ENCODE assay signal across 7 cellular contexts in the genomic region with DNA sequence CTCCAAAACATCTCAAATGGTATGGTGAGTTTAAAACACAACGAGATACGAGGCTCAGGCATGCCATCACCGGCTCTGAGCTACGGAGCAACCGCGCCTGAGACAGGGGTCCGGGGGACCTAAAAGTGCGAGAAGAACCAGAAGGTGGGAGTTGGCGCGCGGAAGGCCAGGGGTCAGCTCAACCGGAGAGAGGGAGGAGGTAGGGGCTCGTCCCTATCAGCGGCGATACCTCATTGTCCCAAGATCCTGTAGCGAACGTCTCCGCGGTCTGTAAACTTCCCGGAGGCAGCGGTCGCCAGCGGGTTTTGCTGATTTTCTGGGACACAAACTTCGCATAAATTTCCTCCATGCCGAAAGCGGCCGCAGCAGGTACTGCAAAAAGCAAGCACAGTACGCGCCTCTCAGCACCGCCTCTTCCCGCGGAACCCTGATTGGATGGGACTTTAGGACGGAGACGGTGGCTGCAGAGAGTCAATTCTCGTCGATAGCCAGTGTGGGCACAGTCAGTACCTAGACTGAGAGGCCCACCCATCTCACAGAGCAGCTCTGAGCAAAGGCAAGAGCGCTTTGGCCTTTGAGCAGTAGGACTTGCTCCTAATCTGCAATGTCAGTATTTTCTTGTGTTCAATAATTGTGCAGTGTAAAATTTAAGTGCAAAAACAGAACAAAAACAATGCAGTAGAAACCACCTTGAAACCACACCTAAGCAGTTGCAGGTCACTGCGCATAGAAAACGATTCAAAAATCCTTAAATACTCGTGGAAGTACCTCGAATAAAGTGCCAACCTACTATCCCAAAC. TPM values are rescaled to one million over a fixed set of nuclear protein-coding genes. Genes with fewer than 3 reads are reported as not detected.
DNase-seq lines count a peak whose midpoint lies in the region; ATAC-seq, FAIRE-seq and TF ChIP-seq lines count a peak whose summit lies in the region.

TSS of gene NUP43 (minus strand) at position 383 of the 800 bp plus-strand sequence. CDS start at position 349, 34 bp downstream.

- peak; percentile 80 for TF ChIP-seq POLR2A in GM18505 (IDR thresholded peaks at IDR 0.05; ENCODE audit: borderline replicate concordance, extremely low read depth, insufficient read depth, insufficient read length)
- peak; percentile 67; the same call in 1 of the 2 replicates for TF ChIP-seq POLR2A in GM12878 (IDR thresholded peaks at IDR 0.05; ENCODE audit: low read depth, low read length)
- TF ChIP-seq POLR2A in gastrocnemius medialis (IDR thresholded peaks at IDR 0.05): peak in 1 of 2 donors; percentile 14

- RAD21 ChIA-PET in GM12878 (lab: Charles Lee; ENCODE audit: unreplicated experiment): interaction anchor here (1.2 kb wide), 1 partner anchor 76 kb away, joined by 4 read pairs; no protein-coding TSS in a partner anchor

- no peak for TF ChIP-seq EP300 in GM12878 (IDR thresholded peaks at IDR 0.05; ENCODE audit: borderline replicate concordance in 1 of 2, control insufficient read depth in 1 of 2, low read depth in 2 of 2, low read length in 2 of 2)

- TSS peak; percentile 83 for BruUV-seq in GM12878 (replicated peaks; lab: Mats Ljungman, UMichigan)

- peak in 2 of 3 experiments; percentile 49 to 54; a peak in 5 of 6 replicates for TF ChIP-seq CTCF in GM12878 (IDR thresholded peaks at IDR 0.05 in 2 of 3, conservative IDR thresholded peaks at IDR 0.05 in 1 of 3; ENCODE audit: control insufficient read depth in 2 of 3, extremely low read depth in 1 of 3, insufficient read depth in 1 of 3, low read depth in 3 of 3, low read length in 3 of 3)
- TF ChIP-seq CTCF in gastrocnemius medialis (IDR thresholded peaks at IDR 0.05 in 4 of 5, conservative IDR thresholded peaks at IDR 0.05 in 1 of 5): peak; percentile 70 to 82 (median 77)

- in situ Hi-C loops in GM12878 (cut with MboI): no loop called here
- in situ Hi-C loops in gastrocnemius medialis (cut with MboI; ENCODE audit: low sequenced_read_pairs in 4 of 4): no loop called here

- DNase-seq in NCI-H2029 (lab: John Stamatoyannopoulos, UW): peak; percentile 72
- peak; percentile 81 for DNase-seq in T1000 (lab: John Stamatoyannopoulos, UW)
- peak; percentile 82 for DNase-seq in GM12878 (ENCODE audit: low read depth, low spot score)
- DNase-seq in iPS DF 19.7 (ENCODE audit: low read depth, low spot score): peak; percentile 94
- DNase-seq in gastrocnemius medialis: peak; percentile 84 to 93

- POLR2A ChIA-PET in GM12878 (lab: Charles Lee): interaction anchor here (1.0 to 1.8 kb wide), 3 partner anchors 8 to 28 kb away, joined by 3 to 7 read pairs (median 4); partner anchors contain the start of gene LATS1

- H3K4me3 ChIP-seq in GM12878 (peak within 1 kb of the TSS; percentile 90), gastrocnemius medialis (peak within 1 kb of the TSS; percentile 66 to 93 (median 72))

- H3K79me2 ChIP-seq in GM12878 (ENCODE audit: control insufficient read depth, insufficient read depth, low read length): peaks cover 30% of the 10 kb centered on the region

- no peaks in the 10 kb centered on the region for H3K27me3 ChIP-seq in GM12878 (replicated peaks in 1 of 2; ENCODE audit: control insufficient read depth in 2 of 2, insufficient read depth in 2 of 2, low read length in 1 of 2)
- H3K27me3 ChIP-seq in gastrocnemius medialis: no peaks in the 10 kb centered on the region

- H3K4me1 ChIP-seq in GM12878 (ENCODE audit: control insufficient read depth, insufficient read depth, low read length): peaks cover 5% of the 10 kb centered on the region
- H3K4me1 ChIP-seq in gastrocnemius medialis: peaks cover 16 to 24% of the 10 kb centered on the region in 2 donors

- peak; percentile 96 for FAIRE-seq in GM12878 (lab: Jason Lieb, UNC)

- peak within 1 kb of the TSS; percentile 79 for H2AFZ ChIP-seq in GM12878 (ENCODE audit: control insufficient read depth, low read depth, low read length)

- SMC1A ChIA-PET in GM12878 (lab: Charles Lee; ENCODE audit: uncharacterized antibody, unreplicated experiment): interaction anchor here (1.1 to 1.5 kb wide), 5 partner anchors 11 to 78 kb away, joined by 3 to 5 read pairs (median 4); no protein-coding TSS in a partner anchor

- CTCF ChIA-PET in GM12878 (lab: Yijun Ruan, JAX): interaction anchor here (0.5 to 1.3 kb wide), 7 partner anchors 11 to 648 kb away, joined by 3 to 4 read pairs (median 3); partner anchors contain the start of gene LATS1

- peak within 1 kb of the TSS; percentile 48 for H3K4me2 ChIP-seq in GM12878 (ENCODE audit: control insufficient read depth, insufficient read depth)

- 4% methylated on average over 37 of the region's 41 CpGs for WGBS in GM12878 (ENCODE audit: insufficient coverage, insufficient replicate concordance, low lambda C conversion rate, missing lambda C conversion rate)

- H3K9me3 ChIP-seq in GM12878 (replicated peaks; ENCODE audit: control insufficient read depth, insufficient read depth, low read length) (no peaks in the 10 kb centered on the region), gastrocnemius medialis (no peaks in the 10 kb centered on the region)

- H3K27ac ChIP-seq in GM12878 (ENCODE audit: control insufficient read depth, insufficient read depth): peak within 1 kb of the TSS; percentile 75
- H3K27ac ChIP-seq in gastrocnemius medialis: peak within 1 kb of the TSS; percentile 74 to 86 (median 80)

- no peak for TF ChIP-seq RAD21 in GM12878 (IDR thresholded peaks at IDR 0.05; ENCODE audit: insufficient read depth, low read depth, low read length)

- H3K36me3 ChIP-seq in GM12878 (ENCODE audit: control insufficient read depth in 2 of 2, insufficient read depth in 2 of 2, low read length in 1 of 2) (peaks cover 3 to 8% of the 10 kb centered on the region in 2 experiments; a peak in 2 of 4 replicates), gastrocnemius medialis (peaks cover 0 to 22% of the 10 kb centered on the region in 2 donors)

- intact Hi-C loops in GM12878 (cut with micrococcal nuclease; ENCODE audit: unreplicated experiment) (loop anchor here (5.0 kb wide), 1 partner anchor 179 kb away; the partner anchor contains the start of gene GINM1), gastrocnemius medialis (cut with DNase I; ENCODE audit: low total_unique reads) (loop anchor here (2.0 to 5.0 kb wide), 2 partner anchors 28 to 179 kb away; partner anchors contain the start of genes GINM1 and LATS1)

- H3K9ac ChIP-seq in GM12878 (ENCODE audit: control insufficient read depth, insufficient read depth, low read length): peak within 1 kb of the TSS; percentile 95

- no peaks in the 10 kb centered on the region; the same call in 1 of the 2 replicates for H4K20me1 ChIP-seq in GM12878 (ENCODE audit: control insufficient read depth, insufficient read depth)

- ATAC-seq in GM18505 (IDR thresholded peaks at IDR 0.05; ENCODE audit: unreplicated experiment): peak; percentile 34
- ATAC-seq in HG02970 (IDR thresholded peaks at IDR 0.05; ENCODE audit: low FRiP score, unreplicated experiment): peak; percentile 37
- peak; percentile 74 for ATAC-seq in GM12878
- peak; percentile 48 to 67 for ATAC-seq in gastrocnemius medialis

TF ChIP-seq in GM12878, 131 proteins besides CTCF, POLR2A, EP300 and RAD21 (continues in another document):
- TF ChIP-seq SIN3A (IDR thresholded peaks at IDR 0.05; ENCODE audit: low read depth, low read length) (peak; percentile 93), TAF1 (IDR thresholded peaks at IDR 0.05; ENCODE audit: borderline replicate concordance, low read depth, low read length) (peak; percentile 38; the same call in 1 of the 2 replicates), WRNIP1 (IDR thresholded peaks at IDR 0.05; ENCODE audit: borderline replicate concordance, low read depth, low read length) (no peak), SIX5 (IDR thresholded peaks at IDR 0.05; ENCODE audit: low read depth, low read length, severe bottlenecking) (no peak), STAT1 (conservative IDR thresholded peaks at IDR 0.05) (no peak), IKZF1 (conservative IDR thresholded peaks at IDR 0.05) (peak; percentile 51), CHD2 (IDR thresholded peaks at IDR 0.05; ENCODE audit: borderline replicate concordance, low read depth, low read length) (peak; percentile 75), DPF2 (IDR thresholded peaks at IDR 0.05) (no peak), ZNF384 (IDR thresholded peaks at IDR 0.05; ENCODE audit: borderline replicate concordance, low read depth, low read length) (peak; percentile 6; the same call in 1 of the 2 replicates), GATAD2B (conservative IDR thresholded peaks at IDR 0.05; ENCODE audit: low read depth) (no peak), USF2 (IDR thresholded peaks at IDR 0.05; ENCODE audit: borderline replicate concordance, low read depth, low read length) (no peak)

RNA-seq across cellular contexts. Expression of gene NUP43, which starts in this region (rescaled TPM):
- 60.5 and 75.5 TPM in 2 replicates for total RNA-seq in GM12878 (2013; cell fraction: nucleolus; rRNA removed)
- total RNA-seq in GM12878 (2014; rRNA removed) (25.9 and 29.5 TPM in 2 replicates), GM12878 (2014; rRNA removed; fragmentation: Illumina TruSeq; extraction: Trizol) (31.9 and 32.2 TPM in 2 replicates), GM12878 (2021) (34.8 and 44.5 TPM in 2 replicates), gastrocnemius medialis (10 to 100 TPM; 15.0 to 42.0 (median 16.7) TPM)
- polyA plus RNA-seq in GM12878 (2011; ENCODE audit: low read depth): 10.0 TPM
- polyA plus RNA-seq in GM12878 (2011; rRNA removed) (54.2 and 67.5 TPM in 2 replicates), GM12878 (2014; fragmentation: Illumina TruSeq; extraction: Trizol) (29.6 and 36.2 TPM in 2 replicates), GM12878 (2014; fragmentation: Nextera tagmentation; extraction: Ambion mirVana) (10 to 100 TPM in 1 of 2 experiments, 1 to 10 TPM in 1; 8.9 to 10.4 TPM), GM12878 (2014; rRNA removed) (23.2 and 26.6 TPM in 2 replicates), GM12878 (2016; fragmentation: Nextera tagmentation; extraction: Ambion mirVana) (10 to 100 TPM; 21.8 to 28.8 TPM)
- polyA plus RNA-seq in GM12878 (2011; cell fraction: cytosol; rRNA removed): 27.6 and 27.8 TPM in 2 replicates
- polyA plus RNA-seq in GM12878 (2011; cell fraction: nucleus; rRNA removed): 31.0 and 33.8 TPM in 2 replicates
- 13.3 and 16.2 TPM in 2 replicates for polyA plus RNA-seq in GM12878 (2012)
- polyA minus RNA-seq in GM12878 (2011; rRNA and poly(A)+ RNA removed): 84.3 and 161 TPM in 2 replicates
- polyA minus RNA-seq in GM12878 (2011; cell fraction: cytosol; rRNA and poly(A)+ RNA removed): 34.1 and 34.8 TPM in 2 replicates
- 11.0 and 16.0 TPM in 2 replicates for polyA minus RNA-seq in GM12878 (2011; cell fraction: nucleus; rRNA and poly(A)+ RNA removed)

Comparison
In these comparisons a context has a peak if more than half of its experiments do, and no peak if none do; other contexts are left out.
1. Peak in every context shown above with its lines: DNase-seq, ATAC-seq, H3K4me3 ChIP-seq and H3K27ac ChIP-seq.